ENCODE assay signal across 1 cellular context in genomic region chr4:17810260-17811077, GRCh38.
TF ChIP-seq lines count a peak whose summit lies in the region.

Gene DCAF16, minus strand, starts transcription at chr4:17810757. Its CDS starts 6,616 bp downstream, at chr4:17804141.
Gene NCAPG, plus strand, starts transcription at chr4:17810979. Its CDS starts 99 bp downstream, at chr4:17811078.

TF ChIP-seq in SK-N-SH, 30 proteins besides CTCF, POLR2A, EP300 and RAD21 (continued from another document):
- TF ChIP-seq ZBTB33 (IDR thresholded peaks at IDR 0.05; ENCODE audit: borderline replicate concordance, low read depth) (peak; percentile 100), USF2 (IDR thresholded peaks at IDR 0.05; ENCODE audit: borderline replicate concordance, low read depth, low read length) (no peak), SMC3 (IDR thresholded peaks at IDR 0.05; ENCODE audit: low read depth, low read length) (no peak), JUND (IDR thresholded peaks at IDR 0.05) (no peak), IRF3 (IDR thresholded peaks at IDR 0.05; ENCODE audit: low read depth, low read length) (no peak), EZH2phosphoT487 (IDR thresholded peaks at IDR 0.05; ENCODE audit: borderline replicate concordance, low read depth) (no peak), RCOR1 (IDR thresholded peaks at IDR 0.05; ENCODE audit: low read length) (no peak), FOXM1 (IDR thresholded peaks at IDR 0.05; ENCODE audit: low read depth) (peak; percentile 9; the same call in 1 of the 2 replicates), NRF1 (IDR thresholded peaks at IDR 0.05; ENCODE audit: low read depth, low read length) (peak; percentile 64), MEF2A (IDR thresholded peaks at IDR 0.05; ENCODE audit: borderline replicate concordance, low read depth) (no peak), RFX5 (IDR thresholded peaks at IDR 0.05; ENCODE audit: low read length) (no peak), TCF12 (IDR thresholded peaks at IDR 0.05) (no peak), GABPA (IDR thresholded peaks at IDR 0.05; ENCODE audit: low read depth) (peak; percentile 84), GATA2 (CRISPR knock-in tag; IDR thresholded peaks at IDR 0.05) (no peak)
